ENCODE assay signal across 33 cellular contexts in genomic region chr18:52136532-52136931, GRCh38.
A peak's percentile ranks its signal among the peaks of the same experiment; 100 is the strongest.
DNase-seq lines count a peak whose midpoint lies in the region; ATAC-seq, FAIRE-seq and TF ChIP-seq lines count a peak whose summit lies in the region.
"Had no signal": no experiment of that assay in that cellular context is flagged by ENCODE, and none has a peak within 500 bp of the region (broad histone marks: within the 10 kb centered on the region; RNA-seq: fewer than 3 reads in every experiment).

No MANE protein-coding gene starts in this region.

- H3K9me3 Mint-ChIP-seq in WTC11 = peaks cover 48% of the 10 kb centered on the region

- no peaks in the 10 kb centered on the region for H3K27me3 Mint-ChIP-seq in WTC11 (ENCODE audit: low read depth)
- H3K27me3 Mint-ChIP-seq: B cell; CD4-positive, alpha-beta memory T cell; CD4-positive, alpha-beta T cell; CD4-positive, CD25-positive, alpha-beta regulatory T cell; CD8-positive, alpha-beta memory T cell had no signal

- H3K36me3 Mint-ChIP-seq in WTC11 = peaks cover 27% of the 10 kb centered on the region
- H3K36me3 Mint-ChIP-seq: CD14-positive monocyte; CD4-positive, alpha-beta memory T cell; CD4-positive, CD25-positive, alpha-beta regulatory T cell; CD8-positive, alpha-beta memory T cell; CD8-positive, alpha-beta T cell had no signal

- H3K79me2 ChIP-seq in HepG2 (ENCODE audit: insufficient read depth, low read length) = no peaks in the 10 kb centered on the region

- H3K27me3 ChIP-seq in HepG2 (ENCODE audit: control insufficient read depth in 1 of 2, insufficient read depth in 2 of 2, low read length in 2 of 2) (no peaks in the 10 kb centered on the region), right lobe of liver (no peaks in the 10 kb centered on the region)
- H3K27me3 ChIP-seq: BE2C; BLaER1; BLaER1 treated with 17β-estradiol and CSF1 and Interleukin-3, amounts not matched to agents 10 nM and 100 nM had no signal

- H3K27ac ChIP-seq in HepG2 (ENCODE audit: extremely low read length, insufficient read depth, low read length) (no peak overlapping the region), right lobe of liver (no peak overlapping the region)
- H3K27ac ChIP-seq: 22Rv1; A549; BLaER1; BLaER1 treated with 17β-estradiol and CSF1 and Interleukin-3, amounts not matched to agents 10 nM and 100 nM; C4-2B had no signal

- intact Hi-C loops in HepG2 (cut with micrococcal nuclease; ENCODE audit: unreplicated experiment) (no loop called here), right lobe of liver (cut with DNase I) (no loop called here)

- TF ChIP-seq CTCF in HepG2 (CRISPR knock-in tag; IDR thresholded peaks at IDR 0.05) = no peak
- TF ChIP-seq CTCF in right lobe of liver (IDR thresholded peaks at IDR 0.05) = no peak
- no peak for TF ChIP-seq CTCF in WTC11 (IDR thresholded peaks at IDR 0.05)

- TF ChIP-seq POLR2A in HepG2 (IDR thresholded peaks at IDR 0.05; ENCODE audit: insufficient read depth in 1 of 2, low read depth in 2 of 2, low read length in 2 of 2) (no peak), right lobe of liver (IDR thresholded peaks at IDR 0.05) (no peak)

- no peak overlapping the region for H3K9ac ChIP-seq in HepG2 (ENCODE audit: insufficient read depth, low read depth, low read length)
- H3K9ac ChIP-seq: BLaER1; BLaER1 treated with 17β-estradiol and CSF1 and Interleukin-3, amounts not matched to agents 10 nM and 100 nM had no signal

- POLR2A ChIA-PET in HepG2 (lab: Yijun Ruan, JAX) = no interaction called here
- POLR2A ChIA-PET in WTC11 (lab: Charles Lee) = no interaction called here

- in situ Hi-C loops in HepG2 (cut with HindIII; ENCODE audit: extremely low pct_ligation_motif_present, low pct_unique_long_range_greater_than_20kb) = no loop called here

- H3K4me2 ChIP-seq in HepG2 (ENCODE audit: low read depth, low read length) = no peak overlapping the region
- H3K4me2 ChIP-seq: A549; BLaER1; BLaER1 treated with 17β-estradiol and CSF1 and Interleukin-3, amounts not matched to agents 10 nM and 100 nM had no signal

- BruUV-seq in HepG2 (replicated peaks; lab: Mats Ljungman, UMichigan) = no TSS peak

- no peak overlapping the region for H3K4me3 Mint-ChIP-seq in WTC11
- H3K4me3 Mint-ChIP-seq: B cell; CD14-positive monocyte; CD4-positive, alpha-beta T cell; CD4-positive, CD25-positive, alpha-beta regulatory T cell; CD8-positive, alpha-beta memory T cell; CD8-positive, alpha-beta T cell had no signal

- ATAC-seq in HepG2 (no peak), right lobe of liver (no peak), WTC11 (no peak)
- ATAC-seq: A549; CD8-positive, alpha-beta T cell had no signal

- H2AFZ ChIP-seq in HepG2 (ENCODE audit: low read length) = no peak overlapping the region

- CTCF ChIA-PET in HepG2 (lab: Yijun Ruan, JAX; ENCODE audit: low intra/inter-chr PET ratio, low total read pairs) = no interaction called here
- CTCF ChIA-PET in WTC11 (lab: Charles Lee) = no interaction called here

- H3K4me3 ChIP-seq in HepG2 (replicated peaks in 1 of 3; ENCODE audit: insufficient read depth in 1 of 3, low read depth in 2 of 3, low read length in 3 of 3) = no peak overlapping the region
- no peak overlapping the region for H3K4me3 ChIP-seq in right lobe of liver
- H3K4me3 ChIP-seq: A549; BLaER1; BLaER1 treated with 17β-estradiol and CSF1 and Interleukin-3, amounts not matched to agents 10 nM and 100 nM had no signal

- H3K4me1 Mint-ChIP-seq in WTC11 = no peaks in the 10 kb centered on the region
- H3K4me1 Mint-ChIP-seq: B cell; CD14-positive monocyte; CD4-positive, alpha-beta memory T cell; CD4-positive, CD25-positive, alpha-beta regulatory T cell; CD8-positive, alpha-beta memory T cell had no signal

- no peak for TF ChIP-seq EP300 in HepG2 (IDR thresholded peaks at IDR 0.05; ENCODE audit: low read depth in 2 of 2, low read length in 2 of 2)
- no peak for TF ChIP-seq EP300 in HepG2 (CRISPR knock-in tag; IDR thresholded peaks at IDR 0.05; ENCODE audit: borderline replicate concordance)

- H4K20me1 ChIP-seq in HepG2 (ENCODE audit: insufficient read depth, low read length) = no peaks in the 10 kb centered on the region
- H4K20me1 ChIP-seq: BLaER1; BLaER1 treated with 17β-estradiol and CSF1 and Interleukin-3, amounts not matched to agents 10 nM and 100 nM had no signal

- no peak for TF ChIP-seq RAD21 in HepG2 (CRISPR knock-in tag; IDR thresholded peaks at IDR 0.05)

- H3K4me1 ChIP-seq in HepG2 (ENCODE audit: insufficient read depth, low read length) = no peaks in the 10 kb centered on the region
- H3K4me1 ChIP-seq in right lobe of liver = no peaks in the 10 kb centered on the region
- H3K4me1 ChIP-seq: A549, BE2C, Caco-2 had no signal

- no peak for FAIRE-seq in HepG2 (lab: Jason Lieb, UNC)
- FAIRE-seq: A204.1, A549 had no signal

- H3K36me3 ChIP-seq in HepG2 (replicated peaks in 1 of 2; ENCODE audit: control insufficient read depth in 1 of 2, insufficient read depth in 2 of 2, low read length in 2 of 2) (no peaks in the 10 kb centered on the region), right lobe of liver (no peaks in the 10 kb centered on the region)
- H3K36me3 ChIP-seq: BE2C; BLaER1; BLaER1 treated with 17β-estradiol and CSF1 and Interleukin-3, amounts not matched to agents 10 nM and 100 nM had no signal

- DNase-seq in DMS53 (lab: John Stamatoyannopoulos, UW) = peak; percentile 9
- no peak for DNase-seq in DMS53 treated with DMSO at 0.1 percent for 48 hours (lab: John Stamatoyannopoulos, UW; ENCODE audit: unreplicated experiment)
- DNase-seq in HepG2 (ENCODE audit: low spot score) = no peak
- no peak for DNase-seq in right lobe of liver
- DNase-seq in WTC11 (ENCODE audit: low spot score) = no peak
- no peak for DNase-seq in NCI-H1417 treated with DMSO at 0.1 percent for 48 hours (lab: John Stamatoyannopoulos, UW)
- DNase-seq: 8988T; ACHN; AML-193; BE2C; C1 segment of cervical spinal cord; Caco-2; Calu3; CD4-positive, alpha-beta memory T cell; CD4-positive, alpha-beta T cell; CD4-positive, CD25-positive, alpha-beta regulatory T cell; CD8-positive, alpha-beta memory T cell; CD8-positive, alpha-beta T cell; COR-L47; DMS 273 treated with DMSO at 0.1 percent for 48 hours; DMS153; DMS79; DMS79 treated with DMSO at 0.1 percent for 48 hours; DND-41; EL had no signal

- H3K9me3 ChIP-seq in HepG2 (ENCODE audit: low read length) (peaks cover 75% of the 10 kb centered on the region), right lobe of liver (peaks cover 0 to 11% (median 0%) of the 10 kb centered on the region in 4 donors)
- H3K9me3 ChIP-seq: A549, BE2C, Caco-2 had no signal

- no peak overlapping the region for H3K27ac Mint-ChIP-seq in WTC11
- H3K27ac Mint-ChIP-seq: B cell; CD14-positive monocyte; CD4-positive, alpha-beta memory T cell; CD4-positive, alpha-beta T cell; CD4-positive, CD25-positive, alpha-beta regulatory T cell; CD8-positive, alpha-beta memory T cell; CD8-positive, alpha-beta T cell had no signal

TF ChIP-seq in HepG2, 621 proteins besides CTCF, POLR2A, EP300 and RAD21:
- TF ChIP-seq ZNF317 (CRISPR knock-in tag; IDR thresholded peaks at IDR 0.05) (peak; percentile 93), MYPOP (CRISPR knock-in tag; IDR thresholded peaks at IDR 0.05) (no peak)

TF ChIP-seq in WTC11, 78 proteins besides CTCF, POLR2A, EP300 and RAD21:
- TF ChIP-seq ZNF317 (CRISPR knock-in tag; IDR thresholded peaks at IDR 0.05; ENCODE audit: borderline replicate concordance, low read depth) (peak; percentile 94), FOXJ3 (CRISPR knock-in tag; IDR thresholded peaks at IDR 0.05; ENCODE audit: borderline replicate concordance) (no peak)
